7 cellular contexts compared by ENCODE assay signal in genomic region chr6:34269658-34270341, GRCh38. TPM values are rescaled to one million over a fixed set of nuclear protein-coding genes. Genes with fewer than 3 reads are reported as not detected.
A peak's percentile ranks its signal among the peaks of the same experiment; 100 is the strongest.
DNase-seq lines count a peak whose midpoint lies in the region; ATAC-seq, FAIRE-seq and TF ChIP-seq lines count a peak whose summit lies in the region.
"Not testable (repeated sequence)": the region's sequence is repeated elsewhere in the genome, so short reads cannot be mapped to it uniquely, and the experiment has no call there.

No MANE protein-coding gene starts in this region.

- peak overlapping the region; percentile 28 for H3K4me2 ChIP-seq in BLaER1
- H3K4me2 ChIP-seq in HepG2 (ENCODE audit: low read depth, low read length) = not testable (repeated sequence)

- CTCF ChIA-PET in CD8-positive, alpha-beta memory T cell (lab: Charles Lee) = interaction anchor here (1.2 kb wide), 1 partner anchor 9 kb away, joined by 3 read pairs; no protein-coding TSS in a partner anchor
- CTCF ChIA-PET in activated CD8-positive, alpha-beta memory T cell treated with anti-CD3 and anti-CD28 coated beads, Interleukin-2, amount 10 ng/mL, durations not matched to agents 7 days and 5 days (lab: Charles Lee) = interaction anchor here (0.7 to 1.2 kb wide), 2 partner anchors 21 to 1148 kb away, joined by 3 to 5 read pairs; partner anchors contain the start of gene SMIM29
- CTCF ChIA-PET in HepG2 (lab: Yijun Ruan, JAX; ENCODE audit: low intra/inter-chr PET ratio, low total read pairs) = not testable (repeated sequence)

- H2AFZ ChIP-seq in HepG2 (ENCODE audit: low read length) = not testable (repeated sequence)

- H3K4me3 ChIP-seq in BLaER1; CD8-positive, alpha-beta memory T cell (ENCODE audit: low read length); HepG2 (replicated peaks in 1 of 3; ENCODE audit: insufficient read depth in 1 of 3, low read depth in 2 of 3, low read length in 3 of 3): not testable (repeated sequence)

- peak overlapping the region; percentile 10 to 79 (median 51) for H3K4me3 Mint-ChIP-seq in CD8-positive, alpha-beta memory T cell
- H3K4me3 Mint-ChIP-seq in activated CD8-positive, alpha-beta memory T cell treated with anti-CD3 and anti-CD28 coated beads, Interleukin-2, amount 10 ng/mL, durations not matched to agents 7 days and 5 days = peak overlapping the region; percentile 53
- H3K4me3 Mint-ChIP-seq in central memory CD8-positive, alpha-beta T cell; stimulated activated naive B cell treated with anti-CD40 and anti-IgM and Interleukin-4, amounts not matched to agents 10 μg/mL and 1 μg/mL and 100 μg/mL, for 72 hours: not testable (repeated sequence)

- in situ Hi-C loops in HepG2 (cut with HindIII; ENCODE audit: extremely low pct_ligation_motif_present, low pct_unique_long_range_greater_than_20kb) = not testable (repeated sequence)

- TF ChIP-seq POLR2A in HepG2 (IDR thresholded peaks at IDR 0.05; ENCODE audit: insufficient read depth in 1 of 2, low read depth in 2 of 2, low read length in 2 of 2) = not testable (repeated sequence)

- POLR2A ChIA-PET in CD8-positive, alpha-beta memory T cell (lab: Charles Lee); HepG2 (lab: Yijun Ruan, JAX): not testable (repeated sequence)

- not testable (repeated sequence) for H3K36me3 ChIP-seq in BLaER1; CD8-positive, alpha-beta memory T cell (ENCODE audit: insufficient read depth, low read length); KOPT-K1 (ENCODE audit: insufficient read depth, low read length); HepG2 (replicated peaks in 1 of 2; ENCODE audit: control insufficient read depth in 1 of 2, insufficient read depth in 2 of 2, low read length in 2 of 2)

- peak in 1 of 5 donors; percentile 16 for DNase-seq in CD8-positive, alpha-beta memory T cell
- DNase-seq in activated CD8-positive, alpha-beta memory T cell treated with anti-CD3 and anti-CD28 coated beads, Interleukin-2, amount 10 ng/mL, durations not matched to agents 7 days and 5 days = peak; percentile 72
- DNase-seq in central memory CD8-positive, alpha-beta T cell (ENCODE audit: low spot score in 2 of 2); HepG2 (ENCODE audit: low spot score); stimulated activated naive B cell treated with anti-CD40 and anti-IgM and Interleukin-4, amounts not matched to agents 10 μg/mL and 1 μg/mL and 100 μg/mL, for 72 hours: not testable (repeated sequence)

- not testable (repeated sequence) for FAIRE-seq in HepG2 (lab: Jason Lieb, UNC)

- intact Hi-C loops in HepG2 (cut with micrococcal nuclease; ENCODE audit: unreplicated experiment) = not testable (repeated sequence)

- peak; percentile 84 for ATAC-seq in activated CD8-positive, alpha-beta memory T cell treated with anti-CD3 and anti-CD28 coated beads, Interleukin-2, amount 10 ng/mL, durations not matched to agents 7 days and 5 days
- ATAC-seq in central memory CD8-positive, alpha-beta T cell (replicated peaks; ENCODE audit: extremely low read depth, poor library complexity, severe bottlenecking); HepG2; stimulated activated naive B cell treated with anti-CD40 and anti-IgM and Interleukin-4, amounts not matched to agents 10 μg/mL and 1 μg/mL and 100 μg/mL, for 72 hours (replicated peaks): not testable (repeated sequence)

- BruUV-seq in HepG2 (replicated peaks; lab: Mats Ljungman, UMichigan) = TSS peak; percentile 91

- TF ChIP-seq RAD21 in HepG2 (CRISPR knock-in tag; IDR thresholded peaks at IDR 0.05) = not testable (repeated sequence)

- H3K27ac ChIP-seq in BLaER1; CD8-positive, alpha-beta memory T cell (ENCODE audit: low read depth, low read length); HepG2 (ENCODE audit: extremely low read length, insufficient read depth, low read length): not testable (repeated sequence)
- H3K27ac ChIP-seq in KOPT-K1 (ENCODE audit: low read depth, low read length, poor library complexity, severe bottlenecking) = peak overlapping the region; percentile 42

- not testable (repeated sequence) for H3K27me3 ChIP-seq in BLaER1; CD8-positive, alpha-beta memory T cell (ENCODE audit: insufficient read depth, low read length, poor library complexity, severe bottlenecking); HepG2 (ENCODE audit: control insufficient read depth in 1 of 2, insufficient read depth in 2 of 2, low read length in 2 of 2)

- H3K4me1 ChIP-seq in BLaER1 = peaks cover 34% of the 10 kb centered on the region
- not testable (repeated sequence) for H3K4me1 ChIP-seq in CD8-positive, alpha-beta memory T cell (ENCODE audit: insufficient read depth, low read length)
- H3K4me1 ChIP-seq in HepG2 (ENCODE audit: insufficient read depth, low read length) = peaks cover 32% of the 10 kb centered on the region

- peak overlapping the region in 6 of 8 donors; percentile 17 to 86 (median 76) for H3K27ac Mint-ChIP-seq in CD8-positive, alpha-beta memory T cell
- peak overlapping the region; percentile 83 for H3K27ac Mint-ChIP-seq in activated CD8-positive, alpha-beta memory T cell treated with anti-CD3 and anti-CD28 coated beads, Interleukin-2, amount 10 ng/mL, durations not matched to agents 7 days and 5 days
- peak overlapping the region; percentile 19 for H3K27ac Mint-ChIP-seq in central memory CD8-positive, alpha-beta T cell (ENCODE audit: low read depth)
- H3K27ac Mint-ChIP-seq in stimulated activated naive B cell treated with anti-CD40 and anti-IgM and Interleukin-4, amounts not matched to agents 10 μg/mL and 1 μg/mL and 100 μg/mL, for 72 hours = peak overlapping the region; percentile 44

- TF ChIP-seq CTCF in HepG2 (CRISPR knock-in tag; IDR thresholded peaks at IDR 0.05) = not testable (repeated sequence)

- H3K9me3 Mint-ChIP-seq in CD8-positive, alpha-beta memory T cell; activated CD8-positive, alpha-beta memory T cell treated with anti-CD3 and anti-CD28 coated beads, Interleukin-2, amount 10 ng/mL, durations not matched to agents 7 days and 5 days (ENCODE audit: low read depth); central memory CD8-positive, alpha-beta T cell; stimulated activated naive B cell treated with anti-CD40 and anti-IgM and Interleukin-4, amounts not matched to agents 10 μg/mL and 1 μg/mL and 100 μg/mL, for 72 hours: not testable (repeated sequence)

- not testable (repeated sequence) for H3K27me3 Mint-ChIP-seq in CD8-positive, alpha-beta memory T cell; activated CD8-positive, alpha-beta memory T cell treated with anti-CD3 and anti-CD28 coated beads, Interleukin-2, amount 10 ng/mL, durations not matched to agents 7 days and 5 days; central memory CD8-positive, alpha-beta T cell; stimulated activated naive B cell treated with anti-CD40 and anti-IgM and Interleukin-4, amounts not matched to agents 10 μg/mL and 1 μg/mL and 100 μg/mL, for 72 hours

- peaks cover 8 to 13% (median 11%) of the 10 kb centered on the region in 3 donors for H3K4me1 Mint-ChIP-seq in CD8-positive, alpha-beta memory T cell
- peaks cover 14% of the 10 kb centered on the region for H3K4me1 Mint-ChIP-seq in activated CD8-positive, alpha-beta memory T cell treated with anti-CD3 and anti-CD28 coated beads, Interleukin-2, amount 10 ng/mL, durations not matched to agents 7 days and 5 days
- not testable (repeated sequence) for H3K4me1 Mint-ChIP-seq in central memory CD8-positive, alpha-beta T cell
- peaks cover 23 to 36% of the 10 kb centered on the region in 2 donors for H3K4me1 Mint-ChIP-seq in stimulated activated naive B cell treated with anti-CD40 and anti-IgM and Interleukin-4, amounts not matched to agents 10 μg/mL and 1 μg/mL and 100 μg/mL, for 72 hours

- not testable (repeated sequence) for TF ChIP-seq EP300 in HepG2 (IDR thresholded peaks at IDR 0.05; ENCODE audit: low read depth in 2 of 2, low read length in 2 of 2); HepG2 (CRISPR knock-in tag; IDR thresholded peaks at IDR 0.05; ENCODE audit: borderline replicate concordance)

- H3K79me2 ChIP-seq in HepG2 (ENCODE audit: insufficient read depth, low read length) = not testable (repeated sequence)

- not testable (repeated sequence) for H3K36me3 Mint-ChIP-seq in CD8-positive, alpha-beta memory T cell; activated CD8-positive, alpha-beta memory T cell treated with anti-CD3 and anti-CD28 coated beads, Interleukin-2, amount 10 ng/mL, durations not matched to agents 7 days and 5 days; central memory CD8-positive, alpha-beta T cell (ENCODE audit: insufficient read depth)
- H3K36me3 Mint-ChIP-seq in stimulated activated naive B cell treated with anti-CD40 and anti-IgM and Interleukin-4, amounts not matched to agents 10 μg/mL and 1 μg/mL and 100 μg/mL, for 72 hours = peaks cover 4 to 16% of the 10 kb centered on the region in 2 donors

- H3K9me3 ChIP-seq in BLaER1 = peaks cover 38% of the 10 kb centered on the region
- H3K9me3 ChIP-seq in CD8-positive, alpha-beta memory T cell (ENCODE audit: low read length); KOPT-K1 (ENCODE audit: insufficient read depth, low read length, poor library complexity, severe bottlenecking); HepG2 (ENCODE audit: low read length): not testable (repeated sequence)

- WGBS in HepG2 (ENCODE audit: low lambda C conversion rate) = 62% methylated on average over 17 of the region's 17 CpGs

- not testable (repeated sequence) for H4K20me1 ChIP-seq in BLaER1; HepG2 (ENCODE audit: insufficient read depth, low read length)

- H3K9ac ChIP-seq in BLaER1; HepG2 (ENCODE audit: insufficient read depth, low read depth, low read length): not testable (repeated sequence)

RNA-seq across cellular contexts. Expression of gene SMIM29, which starts 21.0 kb away (rescaled TPM):
- 10 to 100 TPM; 23.0 to 26.0 TPM for total RNA-seq in CD8-positive, alpha-beta memory T cell
- polyA plus RNA-seq in CD8-positive, alpha-beta memory T cell = 62.5 TPM
- total RNA-seq in activated CD8-positive, alpha-beta memory T cell treated with anti-CD3 and anti-CD28 coated beads, Interleukin-2, amount 10 ng/mL, durations not matched to agents 7 days and 5 days = 10 to 100 TPM; 34.0 to 41.4 TPM
- total RNA-seq in HepG2 (2016; rRNA removed; fragmentation: Illumina TruSeq; extraction: Trizol) = 11.2 and 15.3 TPM in 2 replicates
- 78.6 and 81.3 TPM in 2 replicates for total RNA-seq in HepG2 (2016; cell fraction: cytosol; rRNA removed; fragmentation: Illumina TruSeq; extraction: Trizol; ENCODE audit: low read depth)
- 9.2 and 15.5 TPM in 2 replicates for total RNA-seq in HepG2 (2016; cell fraction: insoluble cytoplasmic fraction; rRNA removed; fragmentation: Illumina TruSeq; extraction: Trizol)
- 58.3 and 62.1 TPM in 2 replicates for total RNA-seq in HepG2 (2016; cell fraction: membrane; rRNA removed; fragmentation: Illumina TruSeq; extraction: Trizol)
- 7.2 and 10.1 TPM in 2 replicates for total RNA-seq in HepG2 (2016; cell fraction: nucleus; rRNA removed; fragmentation: Illumina TruSeq; extraction: Trizol)
- 8.8 and 11.9 TPM in 2 replicates for polyA plus RNA-seq in HepG2 (2011; rRNA removed)
- 9.0 and 13.2 TPM in 2 replicates for polyA plus RNA-seq in HepG2 (2011; cell fraction: cytosol; rRNA removed)
- 14.4 and 18.0 TPM in 2 replicates for polyA plus RNA-seq in HepG2 (2011; cell fraction: nucleus; rRNA removed)
- 3.4 and 5.5 TPM in 2 replicates for polyA plus RNA-seq in HepG2 (2012)
- polyA plus RNA-seq in HepG2 (2016; cell fraction: cytosol; fragmentation: Illumina TruSeq; extraction: Trizol; ENCODE audit: low read depth) = 91.0 and 94.0 TPM in 2 replicates
- 9.6 and 11.4 TPM in 2 replicates for polyA plus RNA-seq in HepG2 (2016; cell fraction: insoluble cytoplasmic fraction; fragmentation: Illumina TruSeq; extraction: Trizol; ENCODE audit: low read depth)
- polyA plus RNA-seq in HepG2 (2016; cell fraction: membrane; fragmentation: Illumina TruSeq; extraction: Trizol; ENCODE audit: low read depth) = 61.6 and 63.3 TPM in 2 replicates
- polyA plus RNA-seq in HepG2 (2016; cell fraction: nucleus; fragmentation: Illumina TruSeq; extraction: Trizol; ENCODE audit: insufficient read depth, low read depth) = 13.3 and 16.8 TPM in 2 replicates
- 13.5 and 15.5 TPM in 2 replicates for polyA minus RNA-seq in HepG2 (2011; rRNA and poly(A)+ RNA removed; ENCODE audit: low replicate concordance)
- 3.9 and 4.0 TPM in 2 replicates for polyA minus RNA-seq in HepG2 (2011; cell fraction: cytosol; rRNA and poly(A)+ RNA removed)
- polyA minus RNA-seq in HepG2 (2011; cell fraction: nucleus; rRNA and poly(A)+ RNA removed) = 5.6 and 6.4 TPM in 2 replicates

RNA-seq across cellular contexts. Expression of gene HMGA1, which starts 33.1 kb away (rescaled TPM):
- 100 to 1,000 TPM; 490 to 506 TPM for total RNA-seq in CD8-positive, alpha-beta memory T cell
- polyA plus RNA-seq in CD8-positive, alpha-beta memory T cell = 33.1 TPM
- 100 to 1,000 TPM; 214 to 312 TPM for total RNA-seq in activated CD8-positive, alpha-beta memory T cell treated with anti-CD3 and anti-CD28 coated beads, Interleukin-2, amount 10 ng/mL, durations not matched to agents 7 days and 5 days
- total RNA-seq in HepG2 (2016; rRNA removed; fragmentation: Illumina TruSeq; extraction: Trizol) = 145 and 150 TPM in 2 replicates
- total RNA-seq in HepG2 (2016; cell fraction: cytosol; rRNA removed; fragmentation: Illumina TruSeq; extraction: Trizol; ENCODE audit: low read depth) = 82.4 and 94.2 TPM in 2 replicates
- total RNA-seq in HepG2 (2016; cell fraction: insoluble cytoplasmic fraction; rRNA removed; fragmentation: Illumina TruSeq; extraction: Trizol) = 136 and 144 TPM in 2 replicates
- 218 and 242 TPM in 2 replicates for total RNA-seq in HepG2 (2016; cell fraction: membrane; rRNA removed; fragmentation: Illumina TruSeq; extraction: Trizol)
- 54.7 and 67.6 TPM in 2 replicates for total RNA-seq in HepG2 (2016; cell fraction: nucleus; rRNA removed; fragmentation: Illumina TruSeq; extraction: Trizol)
- 110 and 117 TPM in 2 replicates for polyA plus RNA-seq in HepG2 (2011; rRNA removed)
- 75.3 and 119 TPM in 2 replicates for polyA plus RNA-seq in HepG2 (2011; cell fraction: cytosol; rRNA removed)
- polyA plus RNA-seq in HepG2 (2011; cell fraction: nucleus; rRNA removed) = 94.8 and 98.5 TPM in 2 replicates
- 124 and 156 TPM in 2 replicates for polyA plus RNA-seq in HepG2 (2012)
- 263 TPM in 2 replicates for polyA plus RNA-seq in HepG2 (2016; cell fraction: cytosol; fragmentation: Illumina TruSeq; extraction: Trizol; ENCODE audit: low read depth)
- polyA plus RNA-seq in HepG2 (2016; cell fraction: insoluble cytoplasmic fraction; fragmentation: Illumina TruSeq; extraction: Trizol; ENCODE audit: low read depth) = 365 and 450 TPM in 2 replicates
- polyA plus RNA-seq in HepG2 (2016; cell fraction: membrane; fragmentation: Illumina TruSeq; extraction: Trizol; ENCODE audit: low read depth) = 531 and 581 TPM in 2 replicates
- 216 and 222 TPM in 2 replicates for polyA plus RNA-seq in HepG2 (2016; cell fraction: nucleus; fragmentation: Illumina TruSeq; extraction: Trizol; ENCODE audit: insufficient read depth, low read depth)
- 74.1 and 108 TPM in 2 replicates for polyA minus RNA-seq in HepG2 (2011; rRNA and poly(A)+ RNA removed; ENCODE audit: low replicate concordance)
- polyA minus RNA-seq in HepG2 (2011; cell fraction: cytosol; rRNA and poly(A)+ RNA removed) = 75.7 and 94.8 TPM in 2 replicates
- polyA minus RNA-seq in HepG2 (2011; cell fraction: nucleus; rRNA and poly(A)+ RNA removed) = 17.0 and 21.0 TPM in 2 replicates

Comparison
In these comparisons a context has a peak if more than half of its experiments do, and no peak if none do; other contexts are left out.
1. H3K27ac Mint-ChIP-seq: peak in every context shown above with its lines; median percentile 83 in activated CD8-positive, alpha-beta memory T cell treated with anti-CD3 and anti-CD28 coated beads, Interleukin-2, amount 10 ng/mL, durations not matched to agents 7 days and 5 days; 76 in CD8-positive, alpha-beta memory T cell; 44 in stimulated activated naive B cell treated with anti-CD40 and anti-IgM and Interleukin-4, amounts not matched to agents 10 μg/mL and 1 μg/mL and 100 μg/mL, for 72 hours; 19 in central memory CD8-positive, alpha-beta T cell.